Comparison of ENCODE assay signal across 22 cellular contexts in genomic region chr12:1768585-1768984, GRCh38. TPM values are rescaled to one million over a fixed set of nuclear protein-coding genes. Genes with fewer than 3 reads are reported as not detected.
DNase-seq lines count a peak whose midpoint lies in the region; ATAC-seq and TF ChIP-seq lines count a peak whose summit lies in the region.
"Had no signal": no experiment of that assay in that cellular context is flagged by ENCODE, and none has a peak within 500 bp of the region (broad histone marks: within the 10 kb centered on the region; RNA-seq: fewer than 3 reads in every experiment).

No MANE protein-coding gene starts in this region.

- no peak overlapping the region for H3K9ac ChIP-seq in liver (ENCODE audit: low read depth in 1 of 2, low read length in 2 of 2)

- H3K27ac Mint-ChIP-seq in activated naive CD8-positive, alpha-beta T cell treated with anti-CD3 and anti-CD28 coated beads, Interleukin-2, amount 50 U/mL, for 24 hours: no peak overlapping the region
- H3K27ac Mint-ChIP-seq: CD14-positive monocyte had no signal

- no peak for ATAC-seq in activated naive CD8-positive, alpha-beta T cell treated with anti-CD3 and anti-CD28 coated beads, Interleukin-2, amount 50 U/mL, for 24 hours
- ATAC-seq: K562 had no signal

- no peak for TF ChIP-seq POLR2A in breast epithelium (IDR thresholded peaks at IDR 0.05)

- no peak for TF ChIP-seq RAD21 in liver (IDR thresholded peaks at IDR 0.05)

- DNase-seq in DMS 273 treated with DMSO at 0.1 percent for 48 hours (lab: John Stamatoyannopoulos, UW): peak; percentile 50
- peak; percentile 29 to 48 for DNase-seq in NCI-H524 (lab: John Stamatoyannopoulos, UW)
- DNase-seq in fibroblast of gingiva (ENCODE audit: low read depth): peak; percentile 65
- DNase-seq in activated naive CD8-positive, alpha-beta T cell treated with anti-CD3 and anti-CD28 coated beads, Interleukin-2, amount 50 U/mL, for 24 hours: no peak
- no peak for DNase-seq in stimulated activated CD4-positive, alpha-beta T cell treated with anti-CD3 and anti-CD28 coated beads, Interleukin-4, amount 100 ng/mL, for 24 hours
- DNase-seq in DMS114 treated with DMSO at 0.1 percent for 48 hours (lab: John Stamatoyannopoulos, UW; ENCODE audit: unreplicated experiment): no peak
- DNase-seq in breast epithelium (ENCODE audit: low spot score in 2 of 2): no peak
- DNase-seq: AML-193; DMS79; MV-4-11; NCI-H1417; NCI-H2029 treated with DMSO at 0.1 percent for 48 hours; NCI-H526; NK-92 treated with Interleukin-12 subunit alpha and Interleukin-12 subunit beta, amount 100 ng/mL, for 24 hours; OCI-M1; RPMI8226 had no signal

- H3K4me1 Mint-ChIP-seq in activated naive CD8-positive, alpha-beta T cell treated with anti-CD3 and anti-CD28 coated beads, Interleukin-2, amount 50 U/mL, for 24 hours: peaks cover 3% of the 10 kb centered on the region
- H3K4me1 Mint-ChIP-seq: CD14-positive monocyte had no signal

- no peak overlapping the region for H3K4me3 Mint-ChIP-seq in activated naive CD8-positive, alpha-beta T cell treated with anti-CD3 and anti-CD28 coated beads, Interleukin-2, amount 50 U/mL, for 24 hours
- H3K4me3 Mint-ChIP-seq: CD14-positive monocyte had no signal

- peaks cover 8 to 45% (median 19%) of the 10 kb centered on the region in 4 donors for H3K4me1 ChIP-seq in liver (ENCODE audit: control insufficient read depth in 4 of 4, insufficient read depth in 4 of 4, low read length in 3 of 4)
- no peaks in the 10 kb centered on the region for H3K4me1 ChIP-seq in breast epithelium

- H3K4me3 ChIP-seq in liver (ENCODE audit: low read depth in 1 of 3, low read length in 3 of 3) (no peak overlapping the region), breast epithelium (no peak overlapping the region)
- H3K4me3 ChIP-seq: HAP-1, K562 had no signal

- TF ChIP-seq CTCF in liver (IDR thresholded peaks at IDR 0.05; ENCODE audit: low read depth, low read length, missing input control): no peak
- TF ChIP-seq CTCF in breast epithelium (IDR thresholded peaks at IDR 0.05): no peak

- H3K27me3 ChIP-seq in liver (ENCODE audit: control insufficient read depth in 4 of 4, insufficient read depth in 4 of 4, low read length in 3 of 4): no peaks in the 10 kb centered on the region
- H3K27me3 ChIP-seq in breast epithelium: no peaks in the 10 kb centered on the region

- H3K9me3 ChIP-seq in liver (ENCODE audit: control insufficient read depth in 4 of 4, low read length in 3 of 4): no peaks in the 10 kb centered on the region
- H3K9me3 ChIP-seq in breast epithelium: no peaks in the 10 kb centered on the region
- H3K9me3 ChIP-seq: HAP-1 had no signal

- H3K36me3 ChIP-seq in liver (ENCODE audit: control insufficient read depth in 4 of 4, insufficient read depth in 3 of 4, low read depth in 1 of 4, low read length in 3 of 4): peaks cover 0 to 14% (median 3%) of the 10 kb centered on the region in 4 donors
- H3K36me3 ChIP-seq in breast epithelium: no peaks in the 10 kb centered on the region
- H3K36me3 ChIP-seq: HAP-1 had no signal

- H3K36me3 Mint-ChIP-seq in activated naive CD8-positive, alpha-beta T cell treated with anti-CD3 and anti-CD28 coated beads, Interleukin-2, amount 50 U/mL, for 24 hours (ENCODE audit: low read depth): peaks cover 21% of the 10 kb centered on the region

- H3K27me3 Mint-ChIP-seq in activated naive CD8-positive, alpha-beta T cell treated with anti-CD3 and anti-CD28 coated beads, Interleukin-2, amount 50 U/mL, for 24 hours: no peaks in the 10 kb centered on the region

- H3K27ac ChIP-seq in liver (ENCODE audit: low read depth in 1 of 2, low read length in 2 of 2) (peak overlapping the region; percentile 66 to 79), breast epithelium (no peak overlapping the region)
- H3K27ac ChIP-seq: HL-60 had no signal

- 49% methylated on average over 1 of the region's 1 CpG for WGBS in liver

- H3K9me3 Mint-ChIP-seq in activated naive CD8-positive, alpha-beta T cell treated with anti-CD3 and anti-CD28 coated beads, Interleukin-2, amount 50 U/mL, for 24 hours: no peaks in the 10 kb centered on the region
- H3K9me3 Mint-ChIP-seq: CD14-positive monocyte had no signal

- intact Hi-C loops in breast epithelium (cut with DNase I; ENCODE audit: low total_unique reads): no loop called here

TF ChIP-seq in liver, 16 proteins besides CTCF, POLR2A, EP300 and RAD21:
- TF ChIP-seq ZBTB33 (IDR thresholded peaks at IDR 0.05): peak; percentile 64
- TF ChIP-seq FOXA1 (IDR thresholded peaks at IDR 0.05): no peak
- no peak for TF ChIP-seq FOXA2 (IDR thresholded peaks at IDR 0.05)
- peak; percentile 77 to 86 for TF ChIP-seq HNF4A (conservative IDR thresholded peaks at IDR 0.05)
- TF ChIP-seq YY1 (IDR thresholded peaks at IDR 0.05): peak; percentile 80
- peak; percentile 43 for TF ChIP-seq HNF4G (IDR thresholded peaks at IDR 0.05)
- peak in 1 of 2 donors; percentile 43 for TF ChIP-seq JUND (IDR thresholded peaks at IDR 0.05)
- no peak for TF ChIP-seq NR2F2 (IDR thresholded peaks at IDR 0.05)
- TF ChIP-seq ATF3 (IDR thresholded peaks at IDR 0.05): no peak
- peak in 1 of 2 donors; percentile 63 for TF ChIP-seq EGR1 (IDR thresholded peaks at IDR 0.05; ENCODE audit: low read depth in 2 of 2)
- TF ChIP-seq SP1 (IDR thresholded peaks at IDR 0.05): no peak
- peak; percentile 32 to 82 for TF ChIP-seq RXRA (IDR thresholded peaks at IDR 0.05)
- peak; percentile 34 for TF ChIP-seq REST (IDR thresholded peaks at IDR 0.05)
- peak; percentile 43 for TF ChIP-seq MAX (IDR thresholded peaks at IDR 0.05)
- no peak for TF ChIP-seq TAF1 (conservative IDR thresholded peaks at IDR 0.05)
- peak in 1 of 2 donors; percentile 6 for TF ChIP-seq GABPA (IDR thresholded peaks at IDR 0.05 in 1 of 2, conservative IDR thresholded peaks at IDR 0.05 in 1 of 2)

RNA-seq across cellular contexts. Expression of gene LRTM2, which starts 51.8 kb away (rescaled TPM):
- total RNA-seq in liver (not detected), breast epithelium (not detected)
- polyA plus RNA-seq in liver: not detected
- total RNA-seq: A673, K562 had no signal
- polyA plus RNA-seq: CD14-positive monocyte had no signal

Comparison
In these comparisons a context has a peak if more than half of its experiments do, and no peak if none do; other contexts are left out.
1. DNase-seq: peak in DMS 273 treated with DMSO at 0.1 percent for 48 hours (single experiment), NCI-H524 (2 of 2) and fibroblast of gingiva (single experiment); none in activated naive CD8-positive, alpha-beta T cell treated with anti-CD3 and anti-CD28 coated beads, Interleukin-2, amount 50 U/mL, for 24 hours (single experiment), stimulated activated CD4-positive, alpha-beta T cell treated with anti-CD3 and anti-CD28 coated beads, Interleukin-4, amount 100 ng/mL, for 24 hours (single experiment), DMS114 treated with DMSO at 0.1 percent for 48 hours (single experiment) and breast epithelium (0 of 2).
2. H3K27ac ChIP-seq: peak in liver (2 of 2); none in breast epithelium (0 of 2).